Comparison of ENCODE assay signal across 8 cellular contexts in the genomic region with DNA sequence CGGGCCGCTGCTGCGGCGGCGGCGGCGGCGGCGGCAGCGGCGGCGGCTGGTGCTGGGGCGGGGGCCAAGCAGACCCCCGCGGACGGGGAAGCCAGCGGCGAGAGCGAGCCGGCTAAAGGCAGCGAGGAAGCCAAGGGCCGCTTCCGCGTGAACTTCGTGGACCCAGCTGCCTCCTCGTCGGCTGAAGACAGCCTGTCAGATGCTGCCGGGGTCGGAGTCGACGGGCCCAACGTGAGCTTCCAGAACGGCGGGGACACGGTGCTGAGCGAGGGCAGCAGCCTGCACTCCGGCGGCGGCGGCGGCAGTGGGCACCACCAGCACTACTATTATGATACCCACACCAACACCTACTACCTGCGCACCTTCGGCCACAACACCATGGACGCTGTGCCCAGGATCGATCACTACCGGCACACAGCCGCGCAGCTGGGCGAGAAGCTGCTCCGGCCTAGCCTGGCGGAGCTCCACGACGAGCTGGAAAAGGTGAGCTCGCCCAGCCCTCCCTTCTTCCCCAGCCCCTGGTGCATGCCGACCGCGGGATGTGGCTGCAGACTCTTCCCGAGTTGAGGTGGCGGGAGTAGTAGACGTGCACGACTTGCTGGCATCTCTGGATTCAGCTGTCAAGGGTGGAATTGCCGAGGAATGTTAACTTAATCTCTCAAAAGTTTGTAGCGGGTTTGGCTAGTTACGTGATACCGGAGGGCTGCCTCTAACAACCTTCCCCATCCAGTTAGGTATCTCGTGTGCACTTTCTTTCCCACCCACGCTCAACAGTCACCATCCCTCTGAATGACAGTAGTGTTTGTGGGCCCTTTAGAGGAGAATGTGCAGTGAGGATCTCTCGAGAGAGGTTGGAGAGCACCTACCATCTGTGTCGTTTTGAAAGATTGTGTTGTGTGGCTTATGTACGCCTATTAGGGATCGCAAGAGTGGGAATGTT. TPM values are rescaled to one million over a fixed set of nuclear protein-coding genes. Genes with fewer than 3 reads are reported as not detected.
DNase-seq lines count a peak whose midpoint lies in the region; ATAC-seq and TF ChIP-seq lines count a peak whose summit lies in the region.

No MANE protein-coding gene starts in this region.

- H3K9ac ChIP-seq in DND-41 (ENCODE audit: low read depth, low read length) (peak overlapping the region; percentile 94), KMS-11 (peak overlapping the region; percentile 89; the same call in 1 of the 2 replicates)

- TF ChIP-seq CTCF in DND-41 (IDR thresholded peaks at IDR 0.05; ENCODE audit: borderline replicate concordance, extremely low read depth, low read length, poor library complexity, severe bottlenecking) (no peak), KMS-11 (conservative IDR thresholded peaks at IDR 0.05; ENCODE audit: low read depth, low read length) (no peak), left lung (IDR thresholded peaks at IDR 0.05) (no peak)

- peaks cover 18% of the 10 kb centered on the region for H3K36me3 Mint-ChIP-seq in activated CD4-positive, alpha-beta T cell treated with anti-CD3 and anti-CD28 coated beads for 36 hours (ENCODE audit: low read depth)

- no peaks in the 10 kb centered on the region for H3K9me3 ChIP-seq in DND-41 (ENCODE audit: insufficient read depth, low read length, severe bottlenecking)
- no peaks in the 10 kb centered on the region for H3K9me3 ChIP-seq in left lung

- H3K4me2 ChIP-seq in DND-41 (ENCODE audit: insufficient read depth, low read length) (peak overlapping the region; percentile 100), KMS-11 (peak overlapping the region; percentile 93)

- no peaks in the 10 kb centered on the region for H3K27me3 ChIP-seq in DND-41 (ENCODE audit: insufficient read depth, low read length, poor library complexity)
- no peaks in the 10 kb centered on the region for H3K27me3 ChIP-seq in KMS-11 (ENCODE audit: insufficient read depth, low read depth)
- H3K27me3 ChIP-seq in left lung = peaks cover 0 to 4% of the 10 kb centered on the region in 2 donors

- no peaks in the 10 kb centered on the region for H3K36me3 ChIP-seq in DND-41 (ENCODE audit: insufficient read depth, low read length)
- no peaks in the 10 kb centered on the region for H3K36me3 ChIP-seq in KMS-11 (ENCODE audit: insufficient read depth)
- H3K36me3 ChIP-seq in left lung = no peaks in the 10 kb centered on the region

- DNase-seq in DND-41 (peak; percentile 44), left lung (peak; percentile 47 to 89)
- DNase-seq in activated CD4-positive, alpha-beta T cell treated with anti-CD3 and anti-CD28 coated beads for 36 hours = peak; percentile 74
- DNase-seq in stimulated activated CD4-positive, alpha-beta T cell treated with anti-CD3 and anti-CD28 coated beads, Interleukin-4, amount 100 ng/mL, for 1 hour = peak; percentile 45

- POLR2A ChIA-PET in activated CD4-positive, alpha-beta T cell treated with anti-CD3 and anti-CD28 coated beads for 36 hours (lab: Charles Lee) = no interaction called here

- H3K4me3 Mint-ChIP-seq in activated CD4-positive, alpha-beta T cell treated with anti-CD3 and anti-CD28 coated beads for 36 hours = peak overlapping the region; percentile 91

- H4K20me1 ChIP-seq in DND-41 (ENCODE audit: insufficient read depth, low read length) (peaks cover 15% of the 10 kb centered on the region; the same call in 1 of the 2 replicates), KMS-11 (ENCODE audit: insufficient read depth) (no peaks in the 10 kb centered on the region)

- H3K4me1 ChIP-seq in DND-41 (ENCODE audit: insufficient read depth, low read length) (peaks cover 66% of the 10 kb centered on the region), KMS-11 (ENCODE audit: low read depth, poor library complexity, severe bottlenecking) (peaks cover 42% of the 10 kb centered on the region), left lung (peaks cover 15 to 47% of the 10 kb centered on the region in 2 donors)

- no peaks in the 10 kb centered on the region for H3K9me3 Mint-ChIP-seq in activated CD4-positive, alpha-beta T cell treated with anti-CD3 and anti-CD28 coated beads for 36 hours (ENCODE audit: low read depth)

- peaks cover 42% of the 10 kb centered on the region for H3K4me1 Mint-ChIP-seq in activated CD4-positive, alpha-beta T cell treated with anti-CD3 and anti-CD28 coated beads for 36 hours

- H2AFZ ChIP-seq in DND-41 (ENCODE audit: low read depth, low read length) (peak overlapping the region; percentile 78), KMS-11 (ENCODE audit: low read depth) (peak overlapping the region; percentile 66)

- no peaks in the 10 kb centered on the region for H3K27me3 Mint-ChIP-seq in activated CD4-positive, alpha-beta T cell treated with anti-CD3 and anti-CD28 coated beads for 36 hours

- intact Hi-C loops in activated CD4-positive, alpha-beta T cell treated with anti-CD3 and anti-CD28 coated beads for 36 hours (cut with DNase I, micrococcal nuclease) = loop anchor here (5.0 to 10.0 kb wide), 7 partner anchors 207 to 1322 kb away; a partner anchor contains a TSS
- intact Hi-C loops in left lung (cut with DNase I) = no loop called here

- no peak overlapping the region for H3K27ac ChIP-seq in DND-41 (ENCODE audit: low read length)
- H3K27ac ChIP-seq in KMS-11 = no peak overlapping the region
- H3K27ac ChIP-seq in cingulate gyrus (ENCODE audit: low read depth, low read length) = peak overlapping the region; percentile 71
- H3K27ac ChIP-seq in left lung = peak overlapping the region; percentile 96

- peaks cover 59% of the 10 kb centered on the region for H3K79me2 ChIP-seq in DND-41 (ENCODE audit: insufficient read depth, low read length)
- peaks cover 58% of the 10 kb centered on the region for H3K79me2 ChIP-seq in KMS-11 (ENCODE audit: insufficient read depth, low read depth)

- ATAC-seq in DND-41 (ENCODE audit: insufficient read depth, low read depth) (peak; percentile 15), GM21619 (IDR thresholded peaks at IDR 0.05; ENCODE audit: unreplicated experiment) (peak; percentile 9), left lung (peak; percentile 0), GM21786 (IDR thresholded peaks at IDR 0.05; ENCODE audit: unreplicated experiment) (no peak)
- peak; percentile 45 for ATAC-seq in activated CD4-positive, alpha-beta T cell treated with anti-CD3 and anti-CD28 coated beads for 36 hours

- CTCF ChIA-PET in activated CD4-positive, alpha-beta T cell treated with anti-CD3 and anti-CD28 coated beads for 36 hours (lab: Charles Lee) = interaction anchor here (0.6 kb wide), 1 partner anchor 29 kb away, joined by 3 read pairs; no protein-coding TSS in a partner anchor

- peak overlapping the region; percentile 51 to 77; a peak in 3 of 4 replicates for H3K4me3 ChIP-seq in DND-41 (ENCODE audit: low read depth in 1 of 2, low read length in 2 of 2)
- no peak overlapping the region for H3K4me3 ChIP-seq in KMS-11 (IDR thresholded peaks at IDR 0.05; ENCODE audit: insufficient read depth, low read depth, low read length)
- peak overlapping the region; percentile 82 to 89 for H3K4me3 ChIP-seq in left lung

- H3K27ac Mint-ChIP-seq in activated CD4-positive, alpha-beta T cell treated with anti-CD3 and anti-CD28 coated beads for 36 hours = peak overlapping the region; percentile 82

RNA-seq across cellular contexts. Expression of a gene that starts 0.9 kb away (rescaled TPM):
- 10 to 100 TPM in 1 of 2 experiments, 1 to 10 TPM in 1; 8.0 to 13.1 TPM for total RNA-seq in activated CD4-positive, alpha-beta T cell treated with anti-CD3 and anti-CD28 coated beads for 36 hours
- 10 to 100 TPM; 33.7 to 43.9 TPM for total RNA-seq in left lung

Comparison
In these comparisons a context has a peak if more than half of its experiments do, and no peak if none do; other contexts are left out.
1. H3K27ac ChIP-seq: peak in cingulate gyrus (single experiment) and left lung (2 of 2); none in DND-41 (single experiment) and KMS-11 (single experiment).
2. intact Hi-C loops: an anchor here in activated CD4-positive, alpha-beta T cell treated with anti-CD3 and anti-CD28 coated beads for 36 hours (5.0 to 10.0 kb wide); none called in left lung.
3. Peak in every context shown above with its lines, with median percentiles within 50 percentile points of each other: DNase-seq.